1 cellular context compared by ENCODE assay signal in the genomic region with DNA sequence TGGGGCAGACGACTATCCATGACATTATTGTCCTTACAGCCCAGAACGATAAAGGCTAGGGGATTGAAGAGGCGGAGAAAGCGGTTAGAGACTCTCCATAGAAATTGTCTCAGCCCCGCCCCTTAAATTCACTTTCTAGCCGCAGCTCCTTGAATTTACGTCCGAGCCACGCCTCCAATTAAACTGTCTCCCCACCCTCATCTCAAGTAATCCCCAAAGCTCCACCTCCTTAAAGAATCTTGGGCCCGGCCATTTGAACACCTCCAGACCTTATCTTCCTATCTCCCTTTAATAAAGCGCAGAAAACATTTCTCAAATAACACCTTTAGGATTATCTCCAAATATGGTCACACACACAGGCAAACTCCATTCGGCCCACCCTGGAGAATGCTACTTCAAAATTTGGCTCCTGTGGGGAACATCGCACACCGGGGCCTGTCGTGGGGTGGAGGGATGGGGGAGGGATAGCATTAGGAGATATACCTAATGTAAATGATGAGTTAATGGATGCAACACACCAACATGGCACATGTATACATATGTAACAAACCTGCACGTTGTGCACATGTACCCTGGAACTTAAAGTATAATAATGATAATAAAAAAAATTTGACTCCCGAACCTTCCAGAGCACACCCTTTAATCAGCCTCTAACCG.
TF ChIP-seq lines count a peak whose summit lies in the region.

No MANE protein-coding gene starts in this region.

TF ChIP-seq in A549, 52 proteins besides CTCF, POLR2A, EP300 and RAD21:
- TF ChIP-seq, protein P1, sequence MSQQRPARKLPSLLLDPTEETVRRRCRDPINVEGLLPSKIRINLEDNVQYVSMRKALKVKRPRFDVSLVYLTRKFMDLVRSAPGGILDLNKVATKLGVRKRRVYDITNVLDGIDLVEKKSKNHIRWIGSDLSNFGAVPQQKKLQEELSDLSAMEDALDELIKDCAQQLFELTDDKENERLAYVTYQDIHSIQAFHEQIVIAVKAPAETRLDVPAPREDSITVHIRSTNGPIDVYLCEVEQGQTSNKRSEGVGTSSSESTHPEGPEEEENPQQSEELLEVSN (IDR thresholded peaks at IDR 0.05; ENCODE audit: borderline replicate concordance, low read depth): peak; percentile 22; the same call in 1 of the 2 replicates
- no peak for TF ChIP-seq NPAS2 (CRISPR knock-in tag; IDR thresholded peaks at IDR 0.05; ENCODE audit: borderline replicate concordance)
- TF ChIP-seq PHF8 (IDR thresholded peaks at IDR 0.05; ENCODE audit: borderline replicate concordance, low read depth): peak; percentile 18; the same call in 1 of the 2 replicates
- TF ChIP-seq NFE2L2 (conservative IDR thresholded peaks at IDR 0.05; ENCODE audit: low read length): no peak
- 0 out of 5 replicates have a peak, but pooled peaks of 1 of the 2 experiments have one; percentile 4 for TF ChIP-seq JUN (IDR thresholded peaks at IDR 0.05)
- no peak for TF ChIP-seq RFX5 (IDR thresholded peaks at IDR 0.05)
- no peak for TF ChIP-seq HOXA7 (CRISPR knock-in tag; IDR thresholded peaks at IDR 0.05)
TF ChIP-seq in A549: peak in this region for 3.
